Comparison of ENCODE assay signal across 17 cellular contexts in genomic region chr2:10981941-10982381, GRCh38.
DNase-seq lines count a peak whose midpoint lies in the region; ATAC-seq and TF ChIP-seq lines count a peak whose summit lies in the region.
"Had no signal": no experiment of that assay in that cellular context is flagged by ENCODE, and none has a peak within 500 bp of the region (broad histone marks: within the 10 kb centered on the region; RNA-seq: fewer than 3 reads in every experiment).

No MANE protein-coding gene starts in this region.

- peaks cover 48% of the 10 kb centered on the region for H3K4me1 Mint-ChIP-seq in glutamatergic neuron (ENCODE audit: low read depth, unreplicated experiment)

- no peak overlapping the region for H3K27ac ChIP-seq in WERI-Rb-1
- H3K27ac ChIP-seq in left ventricle myocardium inferior (replicated peaks): peak overlapping the region; percentile 67
- H3K27ac ChIP-seq: A549, C4-2B had no signal

- H3K27me3 ChIP-seq in WERI-Rb-1 (ENCODE audit: insufficient read depth, low read depth, severe bottlenecking) (no peaks in the 10 kb centered on the region), left ventricle myocardium inferior (ENCODE audit: low read depth) (peaks cover 68% of the 10 kb centered on the region)
- H3K27me3 ChIP-seq: BE2C had no signal

- H3K9me3 ChIP-seq in WERI-Rb-1 (ENCODE audit: severe bottlenecking) (no peaks in the 10 kb centered on the region), left ventricle myocardium inferior (replicated peaks) (no peaks in the 10 kb centered on the region)
- H3K9me3 ChIP-seq: A549, BE2C had no signal

- ATAC-seq in sciatic nerve: no peak
- no peak for ATAC-seq in GM21390 (IDR thresholded peaks at IDR 0.05; ENCODE audit: unreplicated experiment)
- ATAC-seq: A549, HepG2 had no signal

- H3K4me3 ChIP-seq in WERI-Rb-1 (ENCODE audit: low read depth, low read length) (no peak overlapping the region), left ventricle myocardium inferior (no peak overlapping the region)
- H3K4me3 ChIP-seq: A549 had no signal

- H3K36me3 Mint-ChIP-seq in glutamatergic neuron (ENCODE audit: unreplicated experiment): no peaks in the 10 kb centered on the region
- H3K36me3 Mint-ChIP-seq: CD4-positive, alpha-beta memory T cell had no signal

- H3K36me3 ChIP-seq in WERI-Rb-1 (no peaks in the 10 kb centered on the region), left ventricle myocardium inferior (no peaks in the 10 kb centered on the region)
- H3K36me3 ChIP-seq: BE2C had no signal

- intact Hi-C loops in left ventricle myocardium inferior (cut with micrococcal nuclease) (no loop called here), sciatic nerve (cut with DNase I) (no loop called here)

- H3K27me3 Mint-ChIP-seq in glutamatergic neuron (ENCODE audit: unreplicated experiment): peaks cover 13% of the 10 kb centered on the region

- H3K4me1 ChIP-seq in left ventricle myocardium inferior: peaks cover 14% of the 10 kb centered on the region
- H3K4me1 ChIP-seq: A549 had no signal

- H3K4me3 Mint-ChIP-seq in glutamatergic neuron (ENCODE audit: unreplicated experiment): no peak overlapping the region
- H3K4me3 Mint-ChIP-seq: CD4-positive, alpha-beta memory T cell; H9 had no signal

- H3K27ac Mint-ChIP-seq in glutamatergic neuron (ENCODE audit: unreplicated experiment): peak overlapping the region; percentile 96
- H3K27ac Mint-ChIP-seq: CD4-positive, alpha-beta memory T cell; H9 had no signal

- DNase-seq in WERI-Rb-1 (peak; percentile 6), glutamatergic neuron (no peak), left ventricle myocardium inferior (peak; percentile 71), sciatic nerve (ENCODE audit: low spot score) (peak; percentile 55), NCI-H2227 (lab: John Stamatoyannopoulos, UW; ENCODE audit: unreplicated experiment) (no peak), NCI-H2171 treated with DMSO at 0.1 percent for 48 hours (lab: John Stamatoyannopoulos, UW) (no peak)
- DNase-seq: BE2C; CD4-positive, alpha-beta memory T cell; DMS153; DMS79 treated with DMSO at 0.1 percent for 48 hours; EL; GOT3; H9 had no signal

- TF ChIP-seq CTCF in WERI-Rb-1 (IDR thresholded peaks at IDR 0.05; ENCODE audit: low read depth, low read length): no peak
- no peak for TF ChIP-seq CTCF in glutamatergic neuron (IDR thresholded peaks at IDR 0.05; ENCODE audit: partially characterized antibody, unreplicated experiment)
- TF ChIP-seq CTCF in left ventricle myocardium inferior (IDR thresholded peaks at IDR 0.05; ENCODE audit: borderline replicate concordance): no peak

- H3K9me3 Mint-ChIP-seq in glutamatergic neuron (ENCODE audit: unreplicated experiment): peaks cover 14% of the 10 kb centered on the region
- H3K9me3 Mint-ChIP-seq: CD4-positive, alpha-beta memory T cell; H9 had no signal

Comparison
In these comparisons a context has a peak if more than half of its experiments do, and no peak if none do; other contexts are left out.
1. DNase-seq: peak in WERI-Rb-1 (single experiment), left ventricle myocardium inferior (single experiment) and sciatic nerve (single experiment); none in glutamatergic neuron (single experiment), NCI-H2227 (single experiment) and NCI-H2171 treated with DMSO at 0.1 percent for 48 hours (single experiment).